Comparison of ENCODE assay signal across 11 cellular contexts in genomic region chr14:73955674-73956073, GRCh38.
"Had no signal": no experiment of that assay in that cellular context is flagged by ENCODE, and none has a peak within 500 bp of the region (broad histone marks: within the 10 kb centered on the region; RNA-seq: fewer than 3 reads in every experiment).

No MANE protein-coding gene starts in this region.

- H3K4me2 ChIP-seq: GM23338 had no signal

- ATAC-seq: GM23338, HCT116 had no signal

- H3K9me3 Mint-ChIP-seq: GM23338, H9, HFFc6 had no signal

- H3K4me1 Mint-ChIP-seq: GM23338 had no signal

- H3K27ac Mint-ChIP-seq: GM23338, H9, HFFc6 had no signal

- DNase-seq: GM23248, GOT3, H7, H9, HCEC 1CT, HFFc6 had no signal

- H3K4me3 Mint-ChIP-seq: GM23338, H9, HFFc6 had no signal

- H3K9me3 ChIP-seq: HAP-1 had no signal

- H3K4me3 ChIP-seq: GM23248, GM23338, HAP-1 had no signal

- H3K9ac ChIP-seq: GM23248 had no signal

- H2AFZ ChIP-seq: GM23248, GM23338 had no signal

- H3K27ac ChIP-seq: GM23248 had no signal

- FAIRE-seq: H1, H54 had no signal
